ENCODE assay signal across 9 cellular contexts in genomic region chr5:172788771-172789686, GRCh38. TPM values are rescaled to one million over a fixed set of nuclear protein-coding genes. Genes with fewer than 3 reads are reported as not detected.
DNase-seq lines count a peak whose midpoint lies in the region; ATAC-seq, FAIRE-seq and TF ChIP-seq lines count a peak whose summit lies in the region.
"Had no signal": no experiment of that assay in that cellular context is flagged by ENCODE, and none has a peak within 500 bp of the region (broad histone marks: within the 10 kb centered on the region; RNA-seq: fewer than 3 reads in every experiment).

No MANE protein-coding gene starts in this region.

- POLR2A ChIA-PET in HepG2 (lab: Yijun Ruan, JAX), result interaction anchor here (0.8 to 9.8 kb wide), 16 partner anchors 9 to 113 kb away, joined by 3 to 425 read pairs (median 6); partner anchors contain the start of gene DUSP1

- H3T11ph ChIP-seq in H9 (ENCODE audit: low read length), result no peak overlapping the region

- no TSS peak for BruUV-seq in HepG2 (replicated peaks; lab: Mats Ljungman, UMichigan)

- H3K4me3 ChIP-seq in body of pancreas, result no peak overlapping the region
- peak overlapping the region; percentile 44 to 62 (median 45); a peak in 5 of 6 replicates for H3K4me3 ChIP-seq in HepG2 (replicated peaks in 1 of 3; ENCODE audit: insufficient read depth in 1 of 3, low read depth in 2 of 3, low read length in 3 of 3)
- peak overlapping the region in 2 of 8 donors; percentile 10 to 35 for H3K4me3 ChIP-seq in spleen

- H3K4ac ChIP-seq in H9 (ENCODE audit: low read depth, low read length), result no peak overlapping the region

- no peak overlapping the region for H2BK120ac ChIP-seq in H9 (ENCODE audit: low read depth, low read length, poor library complexity, severe bottlenecking)

- H3K79me2 ChIP-seq in H9 (ENCODE audit: insufficient read depth, low read length) (no peaks in the 10 kb centered on the region), HepG2 (ENCODE audit: insufficient read depth, low read length) (no peaks in the 10 kb centered on the region)

- H3K27me3 Mint-ChIP-seq in H9 (ENCODE audit: low read depth), result peaks cover 1% of the 10 kb centered on the region; the same call in 1 of the 2 replicates
- H3K27me3 Mint-ChIP-seq in activated naive CD4-positive, alpha-beta T cell treated with anti-CD3 and anti-CD28 coated beads for 36 hours (ENCODE audit: low read depth), result no peaks in the 10 kb centered on the region

- H3K4me1 ChIP-seq in H9 (ENCODE audit: insufficient read depth, low read length) (no peaks in the 10 kb centered on the region), body of pancreas (peaks cover 21% of the 10 kb centered on the region), HepG2 (ENCODE audit: insufficient read depth, low read length) (peaks cover 88% of the 10 kb centered on the region), spleen (peaks cover 11 to 73% (median 43%) of the 10 kb centered on the region in 6 donors)

- H3K4me2 ChIP-seq in H9 (ENCODE audit: insufficient read depth, insufficient read length, low read length), result no peak overlapping the region
- H3K4me2 ChIP-seq in HepG2 (ENCODE audit: low read depth, low read length), result peak overlapping the region; percentile 83

- no peak overlapping the region for H3K23ac ChIP-seq in H9 (ENCODE audit: insufficient read length, low read depth, low read length)

- H3K36me3 ChIP-seq in body of pancreas (replicated peaks in 1 of 2; ENCODE audit: insufficient read depth in 1 of 2, low read depth in 2 of 2) (no peaks in the 10 kb centered on the region), HepG2 (replicated peaks in 1 of 2; ENCODE audit: control insufficient read depth in 1 of 2, insufficient read depth in 2 of 2, low read length in 2 of 2) (no peaks in the 10 kb centered on the region), spleen (no peaks in the 10 kb centered on the region)

- H3K4me1 Mint-ChIP-seq in H9, result peaks cover 2 to 14% of the 10 kb centered on the region in 2 experiments; a peak in 3 of 4 replicates
- H3K4me1 Mint-ChIP-seq in activated naive CD4-positive, alpha-beta T cell treated with anti-CD3 and anti-CD28 coated beads for 36 hours (ENCODE audit: low read depth), result peaks cover 3% of the 10 kb centered on the region

- no peak overlapping the region for H2BK20ac ChIP-seq in H9 (ENCODE audit: low read depth, low read length, poor library complexity, severe bottlenecking)

- H4K91ac ChIP-seq in H9 (ENCODE audit: insufficient read length, low read depth, low read length), result no peak overlapping the region

- no peak overlapping the region for H3K27ac ChIP-seq in H9 (ENCODE audit: insufficient read length, low read depth, low read length)
- peak overlapping the region; percentile 78 to 92 (median 89) for H3K27ac ChIP-seq in body of pancreas
- H3K27ac ChIP-seq in HepG2 (ENCODE audit: extremely low read length, insufficient read depth, low read length), result peak overlapping the region; percentile 92
- H3K27ac ChIP-seq in spleen, result peak overlapping the region; percentile 22 to 98 (median 88)

- no peak overlapping the region for H2BK12ac ChIP-seq in H9 (ENCODE audit: insufficient read length, low read depth, low read length)

- 0 out of 2 replicates have a peak, but pooled peaks have one; percentile 4 for TF ChIP-seq RAD21 in HepG2 (CRISPR knock-in tag; IDR thresholded peaks at IDR 0.05)

- WGBS in H9 (ENCODE audit: extremely low coverage, insufficient read length, low lambda C conversion rate), result no CpG with 5 or more reads among the region's 21 CpGs
- 24 to 33% methylated on average over 14 to 21 of the region's 21 CpGs for WGBS in body of pancreas, 2 donors
- WGBS in HepG2 (ENCODE audit: low lambda C conversion rate), result 7% methylated on average over 15 of the region's 21 CpGs
- 39 to 50% (median 48%) methylated on average over 18 to 21 of the region's 21 CpGs for WGBS in spleen, 5 donors

- peak; percentile 49 for DNase-seq in H9
- DNase-seq in body of pancreas, result peak; percentile 76 to 90 (median 84)
- peak; percentile 85 for DNase-seq in HepG2 (ENCODE audit: low spot score)
- peak; percentile 87 for DNase-seq in spleen
- DNase-seq in kidney glomerular epithelial cell (lab: John Stamatoyannopoulos, UW), result no peak
- DNase-seq in activated naive CD4-positive, alpha-beta T cell treated with Interleukin-2 at 50 U/mL for 16 hours, result no peak
- no peak for DNase-seq in activated naive CD4-positive, alpha-beta T cell treated with anti-CD3 and anti-CD28 coated beads for 36 hours
- DNase-seq in SHP77 treated with DMSO at 0.1 percent for 48 hours (lab: John Stamatoyannopoulos, UW), result no peak
- DNase-seq: NCI-H1694 had no signal

- no peak overlapping the region for H3K4me3 Mint-ChIP-seq in H9
- H3K4me3 Mint-ChIP-seq in activated naive CD4-positive, alpha-beta T cell treated with anti-CD3 and anti-CD28 coated beads for 36 hours, result no peak overlapping the region

- TF ChIP-seq POLR2A in body of pancreas (IDR thresholded peaks at IDR 0.05) (peak in 2 of 3 donors; percentile 42 to 48), HepG2 (IDR thresholded peaks at IDR 0.05; ENCODE audit: insufficient read depth in 1 of 2, low read depth in 2 of 2, low read length in 2 of 2) (peak in 1 of 2 experiments; percentile 66; a peak in 3 of 4 replicates), spleen (IDR thresholded peaks at IDR 0.05) (no peak)

- no peak overlapping the region for H3K14ac ChIP-seq in H9 (ENCODE audit: insufficient read depth, low read length)

- CTCF ChIA-PET in HepG2 (lab: Yijun Ruan, JAX; ENCODE audit: low intra/inter-chr PET ratio, low total read pairs), result no interaction called here
- CTCF ChIA-PET in activated naive CD4-positive, alpha-beta T cell treated with anti-CD3 and anti-CD28 coated beads for 36 hours (lab: Charles Lee), result interaction anchor here (0.6 to 1.1 kb wide), 3 partner anchors 11 to 215 kb away, joined by 3 read pairs; no protein-coding TSS in a partner anchor

- H3K9me3 ChIP-seq in H9 (ENCODE audit: control insufficient read depth, low read depth, low read length), result no peaks in the 10 kb centered on the region
- H3K9me3 ChIP-seq in body of pancreas, result no peaks in the 10 kb centered on the region
- no peaks in the 10 kb centered on the region for H3K9me3 ChIP-seq in HepG2 (ENCODE audit: low read length)
- peaks cover 0 to 4% (median 0%) of the 10 kb centered on the region in 8 donors for H3K9me3 ChIP-seq in spleen

- ATAC-seq in body of pancreas (peak; percentile 91), HepG2 (peak; percentile 82)

- H2BK5ac ChIP-seq in H9 (ENCODE audit: insufficient read length, low read length), result no peak overlapping the region

- H3K9me3 Mint-ChIP-seq in H9, result no peaks in the 10 kb centered on the region; a peak in 1 of 5 replicates
- H3K9me3 Mint-ChIP-seq in activated naive CD4-positive, alpha-beta T cell treated with anti-CD3 and anti-CD28 coated beads for 36 hours, result no peaks in the 10 kb centered on the region

- H2AFZ ChIP-seq in H9 (ENCODE audit: low read length) (no peak overlapping the region), HepG2 (ENCODE audit: low read length) (no peak overlapping the region)

- TF ChIP-seq EP300 in HepG2 (IDR thresholded peaks at IDR 0.05; ENCODE audit: low read depth in 2 of 2, low read length in 2 of 2), result no peak
- TF ChIP-seq EP300 in HepG2 (CRISPR knock-in tag; IDR thresholded peaks at IDR 0.05; ENCODE audit: borderline replicate concordance), result no peak

- no peak overlapping the region for H4K8ac ChIP-seq in H9 (replicated peaks; ENCODE audit: insufficient read length, low read depth, low read length)

- H3K18ac ChIP-seq in H9 (ENCODE audit: insufficient read length, low read depth, low read length), result no peak overlapping the region

- H4K5ac ChIP-seq in H9 (ENCODE audit: insufficient read length, low read depth, low read length), result no peak overlapping the region

- H3K23me2 ChIP-seq in H9 (ENCODE audit: insufficient read length, low read depth, low read length, poor library complexity, severe bottlenecking), result no peaks in the 10 kb centered on the region

- H2AK5ac ChIP-seq in H9 (ENCODE audit: insufficient read length, low read length), result no peak overlapping the region

- peak overlapping the region in 1 of 3 experiments; percentile 70; a peak in 1 of 7 replicates for H3K27ac Mint-ChIP-seq in H9
- H3K27ac Mint-ChIP-seq in activated naive CD4-positive, alpha-beta T cell treated with anti-CD3 and anti-CD28 coated beads for 36 hours, result no peak overlapping the region

- H3K9ac ChIP-seq in H9 (ENCODE audit: extremely low read depth, insufficient read length, low read length) (no peak overlapping the region), HepG2 (ENCODE audit: insufficient read depth, low read depth, low read length) (peak overlapping the region; percentile 80)

- no peaks in the 10 kb centered on the region for H3K36me3 Mint-ChIP-seq in H9 (ENCODE audit: insufficient read depth in 1 of 3, low read depth in 3 of 3)
- no peaks in the 10 kb centered on the region for H3K36me3 Mint-ChIP-seq in activated naive CD4-positive, alpha-beta T cell treated with anti-CD3 and anti-CD28 coated beads for 36 hours (ENCODE audit: low read depth)

- H3K56ac ChIP-seq in H9 (ENCODE audit: insufficient read length, low read depth, low read length), result no peak overlapping the region

- H4K20me1 ChIP-seq in H9 (ENCODE audit: control insufficient read depth, insufficient read depth, insufficient read length) (no peaks in the 10 kb centered on the region), HepG2 (ENCODE audit: insufficient read depth, low read length) (no peaks in the 10 kb centered on the region)

- in situ Hi-C loops in HepG2 (cut with HindIII; ENCODE audit: extremely low pct_ligation_motif_present, low pct_unique_long_range_greater_than_20kb), result no loop called here

- H2BK15ac ChIP-seq in H9 (ENCODE audit: low read depth, low read length), result no peak overlapping the region

- no peaks in the 10 kb centered on the region for H3K79me1 ChIP-seq in H9 (ENCODE audit: insufficient read depth, low read depth, low read length, poor library complexity, severe bottlenecking)

- intact Hi-C loops in body of pancreas (cut with DNase I) (no loop called here), HepG2 (cut with micrococcal nuclease; ENCODE audit: unreplicated experiment) (loop anchor here (1.0 kb wide), 1 partner anchor 17 kb away; no protein-coding TSS in a partner anchor), spleen (cut with DNase I; ENCODE audit: low total_unique reads) (no loop called here)
- intact Hi-C loops in activated naive CD4-positive, alpha-beta T cell treated with anti-CD3 and anti-CD28 coated beads for 36 hours (cut with micrococcal nuclease), result no loop called here

- TF ChIP-seq CTCF in H9 (conservative IDR thresholded peaks at IDR 0.05) (no peak), body of pancreas (IDR thresholded peaks at IDR 0.05) (no peak), HepG2 (CRISPR knock-in tag; IDR thresholded peaks at IDR 0.05) (peak; percentile 21; the same call in 1 of the 2 replicates), spleen (IDR thresholded peaks at IDR 0.05 in 8 of 11, conservative IDR thresholded peaks at IDR 0.05 in 3 of 11) (no peak)

- H3K27me3 ChIP-seq in H9 (ENCODE audit: insufficient read depth, low read length), result no peaks in the 10 kb centered on the region
- H3K27me3 ChIP-seq in body of pancreas, result no peaks in the 10 kb centered on the region
- no peaks in the 10 kb centered on the region for H3K27me3 ChIP-seq in HepG2 (ENCODE audit: control insufficient read depth in 1 of 2, insufficient read depth in 2 of 2, low read length in 2 of 2)
- no peaks in the 10 kb centered on the region for H3K27me3 ChIP-seq in spleen (replicated peaks in 1 of 7)

- FAIRE-seq in HepG2 (lab: Jason Lieb, UNC), result peak; percentile 44

RNA-seq across cellular contexts. Expression of gene DUSP1, which starts 18.0 kb away (rescaled TPM):
- total RNA-seq in H9 (2021) (10.9 and 11.3 TPM in 2 replicates), body of pancreas (100 to 1,000 TPM; 248 to 808 TPM), HepG2 (2016; rRNA removed; fragmentation: Illumina TruSeq; extraction: Trizol) (18.0 and 27.1 TPM in 2 replicates), spleen (100 to 1,000 TPM; 197 to 818 (median 376) TPM)
- 7.1 and 7.8 TPM in 2 replicates for total RNA-seq in HepG2 (2016; cell fraction: cytosol; rRNA removed; fragmentation: Illumina TruSeq; extraction: Trizol; ENCODE audit: low read depth)
- total RNA-seq in HepG2 (2016; cell fraction: insoluble cytoplasmic fraction; rRNA removed; fragmentation: Illumina TruSeq; extraction: Trizol), result 15.8 and 29.9 TPM in 2 replicates
- total RNA-seq in HepG2 (2016; cell fraction: membrane; rRNA removed; fragmentation: Illumina TruSeq; extraction: Trizol), result 14.2 and 16.6 TPM in 2 replicates
- 53.7 and 56.5 TPM in 2 replicates for total RNA-seq in HepG2 (2016; cell fraction: nucleus; rRNA removed; fragmentation: Illumina TruSeq; extraction: Trizol)
- polyA plus RNA-seq in HepG2 (2011; rRNA removed) (55.5 and 79.2 TPM in 2 replicates), spleen (100 to 1,000 TPM in 1 of 3 donors, 10 to 100 TPM in 2; 46.0 to 116 (median 68.9) TPM)
- 59.1 and 69.7 TPM in 2 replicates for polyA plus RNA-seq in HepG2 (2011; cell fraction: cytosol; rRNA removed)
- 85.1 and 113 TPM in 2 replicates for polyA plus RNA-seq in HepG2 (2011; cell fraction: nucleus; rRNA removed)
- 48.1 and 56.6 TPM in 2 replicates for polyA plus RNA-seq in HepG2 (2012)
- 4.7 and 6.0 TPM in 2 replicates for polyA plus RNA-seq in HepG2 (2016; cell fraction: cytosol; fragmentation: Illumina TruSeq; extraction: Trizol; ENCODE audit: low read depth)
- 17.2 and 23.0 TPM in 2 replicates for polyA plus RNA-seq in HepG2 (2016; cell fraction: insoluble cytoplasmic fraction; fragmentation: Illumina TruSeq; extraction: Trizol; ENCODE audit: low read depth)
- 9.3 and 9.4 TPM in 2 replicates for polyA plus RNA-seq in HepG2 (2016; cell fraction: membrane; fragmentation: Illumina TruSeq; extraction: Trizol; ENCODE audit: low read depth)
- polyA plus RNA-seq in HepG2 (2016; cell fraction: nucleus; fragmentation: Illumina TruSeq; extraction: Trizol; ENCODE audit: insufficient read depth, low read depth), result 63.2 and 85.8 TPM in 2 replicates
- 142 and 198 TPM in 2 replicates for polyA minus RNA-seq in HepG2 (2011; rRNA and poly(A)+ RNA removed; ENCODE audit: low replicate concordance)
- 72.5 and 80.5 TPM in 2 replicates for polyA minus RNA-seq in HepG2 (2011; cell fraction: cytosol; rRNA and poly(A)+ RNA removed)
- polyA minus RNA-seq in HepG2 (2011; cell fraction: nucleus; rRNA and poly(A)+ RNA removed), result 95.3 and 131 TPM in 2 replicates
- total RNA-seq in activated naive CD4-positive, alpha-beta T cell treated with anti-CD3 and anti-CD28 coated beads for 36 hours, result 1 to 10 TPM; 7.0 to 7.3 TPM

RNA-seq across cellular contexts. Expression of gene ERGIC1, which starts 45.0 kb away (rescaled TPM):
- 74.2 and 77.0 TPM in 2 replicates for total RNA-seq in H9 (2021)
- 10 to 100 TPM; 46.5 to 93.1 TPM for total RNA-seq in body of pancreas
- total RNA-seq in HepG2 (2016; rRNA removed; fragmentation: Illumina TruSeq; extraction: Trizol), result 56.6 and 78.5 TPM in 2 replicates
- 56.7 and 59.9 TPM in 2 replicates for total RNA-seq in HepG2 (2016; cell fraction: cytosol; rRNA removed; fragmentation: Illumina TruSeq; extraction: Trizol; ENCODE audit: low read depth)
- 51.2 and 75.8 TPM in 2 replicates for total RNA-seq in HepG2 (2016; cell fraction: insoluble cytoplasmic fraction; rRNA removed; fragmentation: Illumina TruSeq; extraction: Trizol)
- 144 and 156 TPM in 2 replicates for total RNA-seq in HepG2 (2016; cell fraction: membrane; rRNA removed; fragmentation: Illumina TruSeq; extraction: Trizol)
- total RNA-seq in HepG2 (2016; cell fraction: nucleus; rRNA removed; fragmentation: Illumina TruSeq; extraction: Trizol), result 57.0 and 67.0 TPM in 2 replicates
- 184 and 205 TPM in 2 replicates for polyA plus RNA-seq in HepG2 (2011; rRNA removed)
- polyA plus RNA-seq in HepG2 (2011; cell fraction: cytosol; rRNA removed), result 216 and 224 TPM in 2 replicates
- 121 and 137 TPM in 2 replicates for polyA plus RNA-seq in HepG2 (2011; cell fraction: nucleus; rRNA removed)
- polyA plus RNA-seq in HepG2 (2012), result 145 and 175 TPM in 2 replicates
- 87.6 and 105 TPM in 2 replicates for polyA plus RNA-seq in HepG2 (2016; cell fraction: cytosol; fragmentation: Illumina TruSeq; extraction: Trizol; ENCODE audit: low read depth)
- 71.8 and 81.7 TPM in 2 replicates for polyA plus RNA-seq in HepG2 (2016; cell fraction: insoluble cytoplasmic fraction; fragmentation: Illumina TruSeq; extraction: Trizol; ENCODE audit: low read depth)
- 183 and 185 TPM in 2 replicates for polyA plus RNA-seq in HepG2 (2016; cell fraction: membrane; fragmentation: Illumina TruSeq; extraction: Trizol; ENCODE audit: low read depth)
- polyA plus RNA-seq in HepG2 (2016; cell fraction: nucleus; fragmentation: Illumina TruSeq; extraction: Trizol; ENCODE audit: insufficient read depth, low read depth), result 94.6 and 95.4 TPM in 2 replicates
- 179 and 302 TPM in 2 replicates for polyA minus RNA-seq in HepG2 (2011; rRNA and poly(A)+ RNA removed; ENCODE audit: low replicate concordance)
- polyA minus RNA-seq in HepG2 (2011; cell fraction: cytosol; rRNA and poly(A)+ RNA removed), result 60.3 and 74.0 TPM in 2 replicates
- polyA minus RNA-seq in HepG2 (2011; cell fraction: nucleus; rRNA and poly(A)+ RNA removed), result 85.1 and 89.6 TPM in 2 replicates
- 100 to 1,000 TPM in 6 of 7 donors, 10 to 100 TPM in 1; 96.6 to 166 (median 143) TPM for total RNA-seq in spleen
- polyA plus RNA-seq in spleen, result 10 to 100 TPM; 36.9 to 84.6 (median 46.8) TPM
- total RNA-seq in activated naive CD4-positive, alpha-beta T cell treated with anti-CD3 and anti-CD28 coated beads for 36 hours, result 10 to 100 TPM; 33.4 to 36.2 TPM

Comparison
In these comparisons a context has a peak if more than half of its experiments do, and no peak if none do; other contexts are left out.
1. DNase-seq: peak in H9 (single experiment), body of pancreas (4 of 4), HepG2 (single experiment) and spleen (single experiment); none in kidney glomerular epithelial cell (single experiment), activated naive CD4-positive, alpha-beta T cell treated with Interleukin-2 at 50 U/mL for 16 hours (single experiment), activated naive CD4-positive, alpha-beta T cell treated with anti-CD3 and anti-CD28 coated beads for 36 hours (single experiment) and SHP77 treated with DMSO at 0.1 percent for 48 hours (single experiment).
2. H3K4me3 ChIP-seq: peak in HepG2 (3 of 3); none in body of pancreas (0 of 2).
3. POLR2A ChIP-seq: peak in body of pancreas (2 of 3); none in spleen (0 of 3).